ENCODE assay signal across 21 cellular contexts in genomic region chr6:38522322-38522721, GRCh38.
A peak's percentile ranks its signal among the peaks of the same experiment; 100 is the strongest.
DNase-seq lines count a peak whose midpoint lies in the region; ATAC-seq lines count a peak whose summit lies in the region.
"Had no signal": no experiment of that assay in that cellular context is flagged by ENCODE, and none has a peak within 500 bp of the region (broad histone marks: within the 10 kb centered on the region; RNA-seq: fewer than 3 reads in every experiment).

No MANE protein-coding gene starts in this region.

- peaks cover 11% of the 10 kb centered on the region for H3K4me1 Mint-ChIP-seq in T-helper 17 cell
- peaks cover 27% of the 10 kb centered on the region for H3K4me1 Mint-ChIP-seq in stimulated activated effector memory CD8-positive, alpha-beta T cell treated with anti-CD3 and anti-CD28 coated beads, Interleukin-12 subunit alpha, Interleukin-12 subunit beta, amount 100 ng/mL, for 72 hours
- peaks cover 15% of the 10 kb centered on the region for H3K4me1 Mint-ChIP-seq in activated T-cell treated with anti-CD3 and anti-CD28 coated beads, Interleukin-2, amount 50 U/mL, for 4 hours (ENCODE audit: low read depth)

- DNase-seq in T-helper 17 cell (no peak), fibroblast of gingiva (ENCODE audit: low read depth) (peak; percentile 90), left kidney (ENCODE audit: low read depth, low spot score) (peak; percentile 19), GM19240 (ENCODE audit: insufficient read length, low spot score) (no peak), H7 (no peak), T-helper 2 cell (no peak)
- DNase-seq in stimulated activated effector memory CD8-positive, alpha-beta T cell treated with anti-CD3 and anti-CD28 coated beads, Interleukin-12 subunit alpha, Interleukin-12 subunit beta, amount 100 ng/mL, for 72 hours (ENCODE audit: low spot score in 2 of 2): no peak
- no peak for DNase-seq in activated T-cell treated with anti-CD3 and anti-CD28 coated beads, Interleukin-2, amount 50 U/mL, for 4 hours
- DNase-seq: activated CD8-positive, alpha-beta memory T cell treated with anti-CD3 and anti-CD28 coated beads for 24 hours; C1 segment of cervical spinal cord; DMS 273 treated with DMSO at 0.1 percent for 48 hours; foreskin melanocyte; GDM1; naive thymus-derived CD8-positive, alpha-beta T cell; NCI-H1417; NCI-H526; posterior cingulate gyrus; spleen had no signal

- H3K36me3 ChIP-seq in H7 (replicated peaks; ENCODE audit: control insufficient read depth, insufficient read depth, low read length): no peaks in the 10 kb centered on the region
- H3K36me3 ChIP-seq: suprapubic skin had no signal

- no peak overlapping the region for H3K4me3 ChIP-seq in H7 (ENCODE audit: insufficient read depth, low read depth, low read length)
- H3K4me3 ChIP-seq: GM12878, spleen, suprapubic skin had no signal

- H3K9me3 Mint-ChIP-seq in stimulated activated effector memory CD8-positive, alpha-beta T cell treated with anti-CD3 and anti-CD28 coated beads, Interleukin-12 subunit alpha, Interleukin-12 subunit beta, amount 100 ng/mL, for 72 hours: peaks cover 5% of the 10 kb centered on the region
- H3K9me3 Mint-ChIP-seq in activated T-cell treated with anti-CD3 and anti-CD28 coated beads, Interleukin-2, amount 50 U/mL, for 4 hours: peaks cover under 1% of the 10 kb centered on the region

- H3K36me3 Mint-ChIP-seq in T-helper 17 cell (ENCODE audit: low read depth): peaks cover 6% of the 10 kb centered on the region
- no peaks in the 10 kb centered on the region for H3K36me3 Mint-ChIP-seq in stimulated activated effector memory CD8-positive, alpha-beta T cell treated with anti-CD3 and anti-CD28 coated beads, Interleukin-12 subunit alpha, Interleukin-12 subunit beta, amount 100 ng/mL, for 72 hours
- peaks cover 20% of the 10 kb centered on the region for H3K36me3 Mint-ChIP-seq in activated T-cell treated with anti-CD3 and anti-CD28 coated beads, Interleukin-2, amount 50 U/mL, for 4 hours (ENCODE audit: insufficient read depth)

- H3K27me3 ChIP-seq in H7 (ENCODE audit: control insufficient read depth, insufficient read depth, low read length): no peaks in the 10 kb centered on the region
- H3K27me3 ChIP-seq: spleen, suprapubic skin had no signal

- no peaks in the 10 kb centered on the region for H3K9me3 ChIP-seq in T-helper 17 cell (ENCODE audit: control insufficient read depth, low read length, poor library complexity, severe bottlenecking)
- H3K9me3 ChIP-seq: suprapubic skin had no signal

- ATAC-seq in T-helper 17 cell: no peak
- ATAC-seq in stimulated activated effector memory CD8-positive, alpha-beta T cell treated with anti-CD3 and anti-CD28 coated beads, Interleukin-12 subunit alpha, Interleukin-12 subunit beta, amount 100 ng/mL, for 72 hours: no peak
- no peak for ATAC-seq in activated T-cell treated with anti-CD3 and anti-CD28 coated beads, Interleukin-2, amount 50 U/mL, for 4 hours
- ATAC-seq: GM12878; naive thymus-derived CD8-positive, alpha-beta T cell had no signal

- peak overlapping the region; percentile 8 for H3K27ac Mint-ChIP-seq in T-helper 17 cell
- H3K27ac Mint-ChIP-seq in stimulated activated effector memory CD8-positive, alpha-beta T cell treated with anti-CD3 and anti-CD28 coated beads, Interleukin-12 subunit alpha, Interleukin-12 subunit beta, amount 100 ng/mL, for 72 hours: peak overlapping the region; percentile 15
- H3K27ac Mint-ChIP-seq: T-helper 2 cell treated with Interferon-gamma antibody and Interleukin-4, amounts not matched to agents 5 μg/mL and 100 μg/mL, for 36 hours had no signal

- H3K27me3 Mint-ChIP-seq in T-helper 17 cell: no peaks in the 10 kb centered on the region
- H3K27me3 Mint-ChIP-seq in activated T-cell treated with anti-CD3 and anti-CD28 coated beads, Interleukin-2, amount 50 U/mL, for 4 hours (ENCODE audit: low read depth): no peaks in the 10 kb centered on the region
- H3K27me3 Mint-ChIP-seq: naive thymus-derived CD8-positive, alpha-beta T cell had no signal

- no peak overlapping the region for H3K4me3 Mint-ChIP-seq in T-helper 17 cell
- H3K4me3 Mint-ChIP-seq in stimulated activated effector memory CD8-positive, alpha-beta T cell treated with anti-CD3 and anti-CD28 coated beads, Interleukin-12 subunit alpha, Interleukin-12 subunit beta, amount 100 ng/mL, for 72 hours: no peak overlapping the region
- no peak overlapping the region for H3K4me3 Mint-ChIP-seq in activated T-cell treated with anti-CD3 and anti-CD28 coated beads, Interleukin-2, amount 50 U/mL, for 4 hours
- H3K4me3 Mint-ChIP-seq: naive thymus-derived CD8-positive, alpha-beta T cell; T-helper 2 cell treated with Interferon-gamma antibody and Interleukin-4, amounts not matched to agents 5 μg/mL and 100 μg/mL, for 36 hours had no signal

Comparison
In these comparisons a context has a peak if more than half of its experiments do, and no peak if none do; other contexts are left out.
1. DNase-seq: peak in fibroblast of gingiva (single experiment) and left kidney (single experiment); none in T-helper 17 cell (0 of 3), stimulated activated effector memory CD8-positive, alpha-beta T cell treated with anti-CD3 and anti-CD28 coated beads, Interleukin-12 subunit alpha, Interleukin-12 subunit beta, amount 100 ng/mL, for 72 hours (0 of 2), activated T-cell treated with anti-CD3 and anti-CD28 coated beads, Interleukin-2, amount 50 U/mL, for 4 hours (single experiment), GM19240 (single experiment), H7 (single experiment) and T-helper 2 cell (0 of 5).